2 cellular contexts compared by ENCODE assay signal in the genomic region with DNA sequence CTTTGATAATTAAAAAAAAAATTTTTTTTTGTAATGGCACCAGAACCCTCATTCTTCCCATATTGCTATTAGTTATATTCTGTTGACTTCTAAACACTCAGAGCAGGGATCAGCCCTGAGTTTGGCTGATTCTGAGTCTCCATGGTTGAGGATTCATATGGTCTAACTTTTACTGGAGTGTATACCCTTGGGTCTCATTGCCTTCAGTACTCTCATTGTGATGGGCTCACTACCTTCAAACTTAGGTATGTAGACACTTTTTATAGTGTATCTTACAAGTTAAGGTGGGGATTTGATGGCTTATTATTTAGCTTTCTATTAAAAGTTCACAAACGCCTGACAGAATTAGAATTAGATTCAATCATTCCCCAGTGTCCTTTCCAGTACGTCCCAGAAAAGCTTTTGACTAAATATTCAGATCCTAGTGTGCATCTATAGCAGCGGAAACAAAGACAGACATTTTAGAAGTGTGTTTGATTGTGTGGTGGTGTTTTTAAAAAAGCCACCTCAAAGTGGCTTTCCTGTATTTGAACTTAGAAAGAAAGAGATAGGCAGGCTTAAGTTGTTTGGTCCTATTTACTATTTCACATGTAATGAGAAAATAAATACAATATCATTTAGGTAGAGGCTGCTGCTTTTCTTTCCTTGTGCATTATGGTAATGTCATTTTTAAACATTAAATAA.
TF ChIP-seq lines count a peak whose summit lies in the region.

No MANE protein-coding gene starts in this region.

TF ChIP-seq in liver, 16 proteins besides CTCF, POLR2A, EP300 and RAD21 (continued from another document):
- no peak for TF ChIP-seq FOXA1 (IDR thresholded peaks at IDR 0.05)

TF ChIP-seq in HepG2, 621 proteins besides CTCF, POLR2A, EP300 and RAD21 (continued from another document):
- TF ChIP-seq NR1H2 (CRISPR knock-in tag; IDR thresholded peaks at IDR 0.05; ENCODE audit: borderline replicate concordance, low read depth): no peak
- TF ChIP-seq, protein P1, sequence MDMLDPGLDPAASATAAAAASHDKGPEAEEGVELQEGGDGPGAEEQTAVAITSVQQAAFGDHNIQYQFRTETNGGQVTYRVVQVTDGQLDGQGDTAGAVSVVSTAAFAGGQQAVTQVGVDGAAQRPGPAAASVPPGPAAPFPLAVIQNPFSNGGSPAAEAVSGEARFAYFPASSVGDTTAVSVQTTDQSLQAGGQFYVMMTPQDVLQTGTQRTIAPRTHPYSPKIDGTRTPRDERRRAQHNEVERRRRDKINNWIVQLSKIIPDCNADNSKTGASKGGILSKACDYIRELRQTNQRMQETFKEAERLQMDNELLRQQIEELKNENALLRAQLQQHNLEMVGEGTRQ (IDR thresholded peaks at IDR 0.05; ENCODE audit: low read depth, low read length): no peak
- TF ChIP-seq, protein P1 (CRISPR knock-in tag; IDR thresholded peaks at IDR 0.05; ENCODE audit: borderline replicate concordance): no peak
- TF ChIP-seq NAIF1 (CRISPR knock-in tag; IDR thresholded peaks at IDR 0.05; ENCODE audit: borderline replicate concordance): no peak
- no peak for TF ChIP-seq ZC3H13 (CRISPR knock-in tag; IDR thresholded peaks at IDR 0.05)
- TF ChIP-seq NBN (conservative IDR thresholded peaks at IDR 0.05): no peak
- no peak for TF ChIP-seq NR3C1 (CRISPR knock-in tag; IDR thresholded peaks at IDR 0.05)
